18 cellular contexts compared by ENCODE assay signal in the genomic region with DNA sequence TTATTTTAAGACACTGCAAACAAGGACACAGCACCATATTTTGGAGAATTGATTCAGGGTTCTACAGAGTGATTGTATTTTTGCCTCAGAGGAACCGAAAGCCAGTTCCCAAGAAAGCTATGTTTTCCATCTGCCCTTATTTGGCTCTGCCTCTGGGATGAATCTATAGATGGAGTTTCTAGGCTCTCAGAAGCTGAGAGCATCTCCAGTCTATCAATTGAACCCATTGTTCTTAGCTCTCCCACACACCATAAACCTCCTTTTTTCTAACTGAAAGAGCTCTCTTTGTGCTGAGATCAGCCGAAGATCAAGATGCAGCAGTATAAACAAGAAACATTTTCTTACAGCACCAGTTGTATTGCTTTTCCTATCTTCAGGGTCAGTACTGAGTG.
DNase-seq lines count a peak whose midpoint lies in the region; ATAC-seq and TF ChIP-seq lines count a peak whose summit lies in the region.
"Had no signal": no experiment of that assay in that cellular context is flagged by ENCODE, and none has a peak within 500 bp of the region (broad histone marks: within the 10 kb centered on the region; RNA-seq: fewer than 3 reads in every experiment).

No MANE protein-coding gene starts in this region.

- H3K27me3 ChIP-seq in adipocyte (replicated peaks; ENCODE audit: control insufficient read depth, insufficient read depth, low read length), result peaks cover 22% of the 10 kb centered on the region
- H3K27me3 ChIP-seq: BLaER1, ovary, transverse colon had no signal

- peaks cover 3% of the 10 kb centered on the region for H3K9me3 ChIP-seq in adipocyte (ENCODE audit: control insufficient read depth, low read length)
- H3K9me3 ChIP-seq: BLaER1, ovary, transverse colon had no signal

- H3K4me1 ChIP-seq in adipocyte (ENCODE audit: control insufficient read depth, insufficient read depth, low read length), result peaks cover 10% of the 10 kb centered on the region
- H3K4me1 ChIP-seq: BLaER1, transverse colon had no signal

- H3K36me3 ChIP-seq in adipocyte (ENCODE audit: control insufficient read depth, insufficient read depth, low read length, severe bottlenecking), result no peaks in the 10 kb centered on the region
- H3K36me3 ChIP-seq: BLaER1, ovary, transverse colon had no signal

- no peak for TF ChIP-seq CTCF in foreskin fibroblast (IDR thresholded peaks at IDR 0.05; ENCODE audit: low read depth, low read length)

- no peak overlapping the region for H3K9ac ChIP-seq in adipocyte (ENCODE audit: low read length)
- H3K9ac ChIP-seq: BLaER1 had no signal

- peak; percentile 45 for DNase-seq in HCEC 1CT
- DNase-seq in adipocyte (ENCODE audit: low read depth), result peak; percentile 14
- peak in 1 of 2 donors; percentile 40 for DNase-seq in foreskin fibroblast
- no peak for DNase-seq in skeletal muscle cell (ENCODE audit: low read depth)
- no peak for DNase-seq in globus pallidus (ENCODE audit: low spot score)
- DNase-seq in RPMI8226, result no peak
- no peak for DNase-seq in AG20443 (ENCODE audit: low spot score)
- DNase-seq: activated CD4-positive, CD25-positive, alpha-beta regulatory T cell treated with anti-CD3 and anti-CD28 coated beads, Interleukin-2, amount 50 U/mL, for 72 hours; central memory CD4-positive, alpha-beta T cell; effector memory CD8-positive, alpha-beta T cell; H9; NCI-H1694; NCI-H446 treated with DMSO at 0.1 percent for 48 hours; ovary; SIG-M5; transverse colon had no signal

- ATAC-seq in GM21723 (IDR thresholded peaks at IDR 0.05; ENCODE audit: unreplicated experiment), result no peak
- ATAC-seq: effector memory CD8-positive, alpha-beta T cell had no signal

- H3K4me3 ChIP-seq in adipocyte (ENCODE audit: low read length) (peak overlapping the region; percentile 61), foreskin fibroblast (ENCODE audit: low read depth in 1 of 2, low read length in 2 of 2) (peak overlapping the region; percentile 26 to 42), skeletal muscle cell (ENCODE audit: low read depth, low read length) (peak overlapping the region; percentile 9)
- H3K4me3 ChIP-seq: BLaER1, ovary, transverse colon had no signal

Comparison
In these comparisons a context has a peak if more than half of its experiments do, and no peak if none do; other contexts are left out.
1. DNase-seq: peak in HCEC 1CT (single experiment) and adipocyte (single experiment); none in skeletal muscle cell (single experiment), globus pallidus (single experiment), RPMI8226 (single experiment) and AG20443 (single experiment).
2. H3K4me3 ChIP-seq: peak in every context shown above with its lines; median percentile 61 in adipocyte; 34 in foreskin fibroblast; 9 in skeletal muscle cell.